Comparison of ENCODE assay signal across 14 cellular contexts in genomic region chr7:157522954-157523353, GRCh38.
DNase-seq lines count a peak whose midpoint lies in the region; ATAC-seq and TF ChIP-seq lines count a peak whose summit lies in the region.
"Had no signal": no experiment of that assay in that cellular context is flagged by ENCODE, and none has a peak within 500 bp of the region (broad histone marks: within the 10 kb centered on the region; RNA-seq: fewer than 3 reads in every experiment).

No MANE protein-coding gene starts in this region.

- POLR2A ChIA-PET in activated naive CD8-positive, alpha-beta T cell treated with anti-CD3 and anti-CD28 coated beads, Interleukin-2, amount 10 ng/mL, durations not matched to agents 7 days and 5 days (lab: Charles Lee) = no interaction called here

- TF ChIP-seq POLR2A in spleen (IDR thresholded peaks at IDR 0.05) = no peak

- ATAC-seq in activated naive CD8-positive, alpha-beta T cell treated with anti-CD3 and anti-CD28 coated beads, Interleukin-2, amount 10 ng/mL, durations not matched to agents 7 days and 5 days (ENCODE audit: low read depth) = no peak
- no peak for ATAC-seq in activated naive CD8-positive, alpha-beta T cell treated with anti-CD3 and anti-CD28 coated beads, Interleukin-2, amount 50 U/mL, for 24 hours
- no peak for ATAC-seq in RWPE2 (ENCODE audit: low read depth)
- no peak for ATAC-seq in HG02642 (IDR thresholded peaks at IDR 0.05; ENCODE audit: poor library complexity, unreplicated experiment)

- H3K4me3 ChIP-seq in RWPE2 (ENCODE audit: severe bottlenecking) (no peak overlapping the region), endodermal cell (ENCODE audit: low read length) (no peak overlapping the region), spleen (no peak overlapping the region), MM.1S (ENCODE audit: low read length) (no peak overlapping the region)

- H4K20me1 ChIP-seq in MM.1S (ENCODE audit: insufficient read depth, low read length) = no peaks in the 10 kb centered on the region

- H3K36me3 Mint-ChIP-seq in activated naive CD8-positive, alpha-beta T cell treated with anti-CD3 and anti-CD28 coated beads, Interleukin-2, amount 10 ng/mL, durations not matched to agents 7 days and 5 days = no peaks in the 10 kb centered on the region
- H3K36me3 Mint-ChIP-seq in activated naive CD8-positive, alpha-beta T cell treated with anti-CD3 and anti-CD28 coated beads, Interleukin-2, amount 50 U/mL, for 24 hours (ENCODE audit: low read depth) = no peaks in the 10 kb centered on the region
- H3K36me3 Mint-ChIP-seq in endodermal cell (ENCODE audit: low read depth) = no peaks in the 10 kb centered on the region

- H3K4me1 Mint-ChIP-seq in activated naive CD8-positive, alpha-beta T cell treated with anti-CD3 and anti-CD28 coated beads, Interleukin-2, amount 10 ng/mL, durations not matched to agents 7 days and 5 days = no peaks in the 10 kb centered on the region
- H3K4me1 Mint-ChIP-seq in activated naive CD8-positive, alpha-beta T cell treated with anti-CD3 and anti-CD28 coated beads, Interleukin-2, amount 50 U/mL, for 24 hours = no peaks in the 10 kb centered on the region
- no peaks in the 10 kb centered on the region for H3K4me1 Mint-ChIP-seq in endodermal cell

- H3K4me3 Mint-ChIP-seq in activated naive CD8-positive, alpha-beta T cell treated with anti-CD3 and anti-CD28 coated beads, Interleukin-2, amount 10 ng/mL, durations not matched to agents 7 days and 5 days = no peak overlapping the region
- H3K4me3 Mint-ChIP-seq in activated naive CD8-positive, alpha-beta T cell treated with anti-CD3 and anti-CD28 coated beads, Interleukin-2, amount 50 U/mL, for 24 hours = no peak overlapping the region
- H3K4me3 Mint-ChIP-seq in endodermal cell = no peak overlapping the region
- H3K4me3 Mint-ChIP-seq: CD4-positive, alpha-beta T cell had no signal

- H3K4me1 ChIP-seq in RWPE2 (ENCODE audit: insufficient read depth, poor library complexity, severe bottlenecking) (no peaks in the 10 kb centered on the region), endodermal cell (ENCODE audit: control insufficient read depth, insufficient read depth, low read length) (no peaks in the 10 kb centered on the region), spleen (no peaks in the 10 kb centered on the region), MM.1S (ENCODE audit: low read length) (peaks cover 14% of the 10 kb centered on the region)

- no peaks in the 10 kb centered on the region for H3K9me3 Mint-ChIP-seq in activated naive CD8-positive, alpha-beta T cell treated with anti-CD3 and anti-CD28 coated beads, Interleukin-2, amount 10 ng/mL, durations not matched to agents 7 days and 5 days
- H3K9me3 Mint-ChIP-seq in activated naive CD8-positive, alpha-beta T cell treated with anti-CD3 and anti-CD28 coated beads, Interleukin-2, amount 50 U/mL, for 24 hours = no peaks in the 10 kb centered on the region
- H3K9me3 Mint-ChIP-seq in endodermal cell = no peaks in the 10 kb centered on the region
- H3K9me3 Mint-ChIP-seq: CD4-positive, alpha-beta T cell had no signal

- intact Hi-C loops in spleen (cut with DNase I; ENCODE audit: low total_unique reads) = no loop called here

- H3K27ac Mint-ChIP-seq in activated naive CD8-positive, alpha-beta T cell treated with anti-CD3 and anti-CD28 coated beads, Interleukin-2, amount 10 ng/mL, durations not matched to agents 7 days and 5 days = no peak overlapping the region
- H3K27ac Mint-ChIP-seq in activated naive CD8-positive, alpha-beta T cell treated with anti-CD3 and anti-CD28 coated beads, Interleukin-2, amount 50 U/mL, for 24 hours = no peak overlapping the region
- no peak overlapping the region for H3K27ac Mint-ChIP-seq in endodermal cell
- H3K27ac Mint-ChIP-seq: CD4-positive, alpha-beta T cell had no signal

- peak; percentile 5 for DNase-seq in activated naive CD8-positive, alpha-beta T cell treated with anti-CD3 and anti-CD28 coated beads, Interleukin-2, amount 10 ng/mL, durations not matched to agents 7 days and 5 days
- DNase-seq in activated naive CD8-positive, alpha-beta T cell treated with anti-CD3 and anti-CD28 coated beads, Interleukin-2, amount 50 U/mL, for 24 hours = no peak
- DNase-seq in RWPE2 (ENCODE audit: low spot score) (peak; percentile 43), endodermal cell (peak; percentile 40), spleen (peak; percentile 62), MM.1S (no peak), DMS 273 (lab: John Stamatoyannopoulos, UW; ENCODE audit: unreplicated experiment) (no peak)
- DNase-seq: GF-D8, NCI-H1092 treated with DMSO at 0.1 percent for 48 hours, NCI-H1694 treated with DMSO at 0.1 percent for 48 hours, NCI-H69 had no signal

- peaks cover 9% of the 10 kb centered on the region for H3K27me3 Mint-ChIP-seq in activated naive CD8-positive, alpha-beta T cell treated with anti-CD3 and anti-CD28 coated beads, Interleukin-2, amount 10 ng/mL, durations not matched to agents 7 days and 5 days
- H3K27me3 Mint-ChIP-seq in activated naive CD8-positive, alpha-beta T cell treated with anti-CD3 and anti-CD28 coated beads, Interleukin-2, amount 50 U/mL, for 24 hours = no peaks in the 10 kb centered on the region
- H3K27me3 Mint-ChIP-seq in endodermal cell (ENCODE audit: insufficient read depth) = peaks cover 2% of the 10 kb centered on the region
- H3K27me3 Mint-ChIP-seq: CD4-positive, alpha-beta T cell had no signal

- H3K79me2 ChIP-seq in MM.1S (ENCODE audit: low read length) = no peaks in the 10 kb centered on the region

- no peaks in the 10 kb centered on the region for H3K36me3 ChIP-seq in RWPE2 (ENCODE audit: low read depth)
- H3K36me3 ChIP-seq in endodermal cell (ENCODE audit: control insufficient read depth, insufficient read depth, low read length) = no peaks in the 10 kb centered on the region
- H3K36me3 ChIP-seq in spleen = no peaks in the 10 kb centered on the region
- no peaks in the 10 kb centered on the region for H3K36me3 ChIP-seq in MM.1S (replicated peaks; ENCODE audit: insufficient read depth, low read length)

- H3K9ac ChIP-seq in endodermal cell (ENCODE audit: extremely low read depth, low read length, poor library complexity, severe bottlenecking) (no peak overlapping the region), MM.1S (ENCODE audit: low read length) (no peak overlapping the region)
- H3K9ac ChIP-seq: KMS-11 had no signal

- peaks cover 3% of the 10 kb centered on the region for H3K27me3 ChIP-seq in RWPE2 (ENCODE audit: insufficient read depth, poor library complexity, severe bottlenecking)
- H3K27me3 ChIP-seq in endodermal cell (ENCODE audit: control insufficient read depth, insufficient read depth, low read length, poor library complexity, severe bottlenecking) = no peaks in the 10 kb centered on the region
- H3K27me3 ChIP-seq in spleen (replicated peaks in 1 of 7) = peaks cover 0 to 2% (median 0%) of the 10 kb centered on the region in 7 donors
- H3K27me3 ChIP-seq in MM.1S (replicated peaks; ENCODE audit: insufficient read depth, low read length) = peaks cover 61% of the 10 kb centered on the region

- TF ChIP-seq CTCF in RWPE2 (IDR thresholded peaks at IDR 0.05; ENCODE audit: poor library complexity, severe bottlenecking) (no peak), endodermal cell (conservative IDR thresholded peaks at IDR 0.05) (no peak), spleen (IDR thresholded peaks at IDR 0.05 in 8 of 11, conservative IDR thresholded peaks at IDR 0.05 in 3 of 11) (no peak), MM.1S (IDR thresholded peaks at IDR 0.05; ENCODE audit: low read length) (no peak)

- H2AFZ ChIP-seq in MM.1S (ENCODE audit: low read length) = no peak overlapping the region

- no peak overlapping the region for H3K4me2 ChIP-seq in MM.1S (ENCODE audit: low read depth, low read length)
- H3K4me2 ChIP-seq: KMS-11 had no signal

- H3K9me2 ChIP-seq in MM.1S (replicated peaks; ENCODE audit: insufficient read depth, low read length) = no peaks in the 10 kb centered on the region

- H3F3A ChIP-seq in MM.1S (ENCODE audit: insufficient read depth, low read length) = peaks cover 4% of the 10 kb centered on the region; the same call in 1 of the 2 replicates

- H3K9me3 ChIP-seq in RWPE2 (ENCODE audit: severe bottlenecking) (no peaks in the 10 kb centered on the region), endodermal cell (ENCODE audit: control insufficient read depth, low read length) (peaks cover 44% of the 10 kb centered on the region), spleen (no peaks in the 10 kb centered on the region), MM.1S (replicated peaks; ENCODE audit: insufficient read depth, low read length) (no peaks in the 10 kb centered on the region)

- no peak overlapping the region for H3K27ac ChIP-seq in RWPE2 (ENCODE audit: poor library complexity, severe bottlenecking)
- H3K27ac ChIP-seq in endodermal cell (ENCODE audit: low read depth, low read length) = no peak overlapping the region
- H3K27ac ChIP-seq in spleen = no peak overlapping the region
- no peak overlapping the region for H3K27ac ChIP-seq in MM.1S (ENCODE audit: low read length)
- H3K27ac ChIP-seq: KMS-11 had no signal

- 76 to 82% methylated on average over 7 to 9 of the region's 9 CpGs for WGBS in endodermal cell (ENCODE audit: insufficient coverage in 1 of 2, insufficient read length in 1 of 2), 2 experiments
- 62 to 74% (median 65%) methylated on average over 7 to 9 of the region's 9 CpGs for WGBS in spleen, 5 donors

Comparison
In these comparisons a context has a peak if more than half of its experiments do, and no peak if none do; other contexts are left out.
1. DNase-seq: peak in activated naive CD8-positive, alpha-beta T cell treated with anti-CD3 and anti-CD28 coated beads, Interleukin-2, amount 10 ng/mL, durations not matched to agents 7 days and 5 days (single experiment), RWPE2 (single experiment), endodermal cell (single experiment) and spleen (single experiment); none in activated naive CD8-positive, alpha-beta T cell treated with anti-CD3 and anti-CD28 coated beads, Interleukin-2, amount 50 U/mL, for 24 hours (single experiment), MM.1S (single experiment) and DMS 273 (single experiment).